ENCODE assay signal across 1 cellular context in genomic region chr9:92036411-92036746, GRCh38.
TF ChIP-seq lines count a peak whose summit lies in the region.

No MANE protein-coding gene starts in this region.

TF ChIP-seq in WTC11, 78 proteins besides CTCF, POLR2A, EP300 and RAD21 (continued from another document):
- no peak for TF ChIP-seq SMAD4 (CRISPR knock-in tag; IDR thresholded peaks at IDR 0.05)
